ENCODE assay signal across 19 cellular contexts in genomic region chr17:4185656-4186055, GRCh38. TPM values are rescaled to one million over a fixed set of nuclear protein-coding genes. Genes with fewer than 3 reads are reported as not detected.
A peak's percentile ranks its signal among the peaks of the same experiment; 100 is the strongest.
DNase-seq lines count a peak whose midpoint lies in the region; ATAC-seq, FAIRE-seq and TF ChIP-seq lines count a peak whose summit lies in the region.
"Had no signal": no experiment of that assay in that cellular context is flagged by ENCODE, and none has a peak within 500 bp of the region (broad histone marks: within the 10 kb centered on the region; RNA-seq: fewer than 3 reads in every experiment).

No MANE protein-coding gene starts in this region.

- H3K27me3 ChIP-seq in endodermal cell (ENCODE audit: control insufficient read depth, insufficient read depth, low read length, poor library complexity, severe bottlenecking) (no peaks in the 10 kb centered on the region), neuronal stem cell (ENCODE audit: control insufficient read depth in 3 of 3, insufficient read depth in 3 of 3, low read depth in 1 of 3, low read length in 3 of 3) (no peaks in the 10 kb centered on the region)

- ATAC-seq in stimulated activated effector memory CD8-positive, alpha-beta T cell treated with anti-CD3 and anti-CD28 coated beads, Interleukin-12 subunit alpha, Interleukin-12 subunit beta, amount 100 ng/mL, for 72 hours, result no peak
- ATAC-seq in HG03571 (IDR thresholded peaks at IDR 0.05; ENCODE audit: unreplicated experiment), result no peak
- ATAC-seq: HepG2 had no signal

- H3K4ac ChIP-seq in neuronal stem cell (ENCODE audit: low read length), result no peak overlapping the region

- H3K27ac ChIP-seq in endodermal cell (ENCODE audit: low read depth, low read length) (no peak overlapping the region), neuronal stem cell (replicated peaks; ENCODE audit: low read length) (no peak overlapping the region)
- H3K27ac ChIP-seq: C4-2B had no signal

- H2BK5ac ChIP-seq in neuronal stem cell (ENCODE audit: low read length), result no peak overlapping the region

- H3K14ac ChIP-seq in neuronal stem cell (ENCODE audit: low read length), result no peak overlapping the region

- H3K4me3 Mint-ChIP-seq in endodermal cell (no peak overlapping the region), osteocyte (ENCODE audit: unreplicated experiment) (no peak overlapping the region)
- no peak overlapping the region for H3K4me3 Mint-ChIP-seq in stimulated activated effector memory CD8-positive, alpha-beta T cell treated with anti-CD3 and anti-CD28 coated beads, Interleukin-12 subunit alpha, Interleukin-12 subunit beta, amount 100 ng/mL, for 72 hours
- H3K4me3 Mint-ChIP-seq: CD4-positive, alpha-beta T cell; IgD-negative memory B cell had no signal

- no peak overlapping the region for H2AFZ ChIP-seq in neuronal stem cell (ENCODE audit: low read length)

- H3K9me3 Mint-ChIP-seq in endodermal cell, result no peaks in the 10 kb centered on the region
- no peaks in the 10 kb centered on the region for H3K9me3 Mint-ChIP-seq in stimulated activated effector memory CD8-positive, alpha-beta T cell treated with anti-CD3 and anti-CD28 coated beads, Interleukin-12 subunit alpha, Interleukin-12 subunit beta, amount 100 ng/mL, for 72 hours
- no peaks in the 10 kb centered on the region for H3K9me3 Mint-ChIP-seq in osteocyte (ENCODE audit: unreplicated experiment)
- H3K9me3 Mint-ChIP-seq: CD4-positive, alpha-beta T cell; IgD-negative memory B cell had no signal

- H3K4me2 ChIP-seq in neuronal stem cell (ENCODE audit: insufficient read depth, low read length, poor library complexity, severe bottlenecking), result no peak overlapping the region

- FAIRE-seq in frontal cortex (lab: Jason Lieb, UNC), result no peak
- FAIRE-seq: A204.1, D721Med, G401.6, GM12891, GM19239, HepG2 had no signal

- H2BK12ac ChIP-seq in neuronal stem cell (ENCODE audit: low read length), result no peak overlapping the region

- H3K4me3 ChIP-seq in endodermal cell (ENCODE audit: low read length) (no peak overlapping the region), neuronal stem cell (ENCODE audit: low read length in 2 of 2) (no peak overlapping the region)
- H3K4me3 ChIP-seq: HAP-1 had no signal

- H3K9me3 ChIP-seq in endodermal cell (ENCODE audit: control insufficient read depth, low read length) (no peaks in the 10 kb centered on the region), neuronal stem cell (replicated peaks in 1 of 2; ENCODE audit: control insufficient read depth in 2 of 2, insufficient read depth in 1 of 2, low read depth in 1 of 2, low read length in 2 of 2) (no peaks in the 10 kb centered on the region)
- H3K9me3 ChIP-seq: Caco-2, HAP-1 had no signal

- H3K27me3 Mint-ChIP-seq in endodermal cell (ENCODE audit: insufficient read depth) (no peaks in the 10 kb centered on the region), osteocyte (ENCODE audit: unreplicated experiment) (no peaks in the 10 kb centered on the region)
- H3K27me3 Mint-ChIP-seq: CD4-positive, alpha-beta T cell; IgD-negative memory B cell had no signal

- no peak overlapping the region for H3K18ac ChIP-seq in neuronal stem cell (ENCODE audit: low read length)

- peaks cover 2% of the 10 kb centered on the region for H3K79me1 ChIP-seq in neuronal stem cell (ENCODE audit: low read depth, low read length)

- no peak overlapping the region for H4K8ac ChIP-seq in neuronal stem cell (ENCODE audit: low read depth, low read length)

- no peak overlapping the region for H2BK120ac ChIP-seq in neuronal stem cell (ENCODE audit: low read depth, low read length)

- H2AK5ac ChIP-seq in neuronal stem cell (ENCODE audit: low read depth, low read length), result no peak overlapping the region

- 98 to 99% methylated on average over 10 to 14 of the region's 15 CpGs for WGBS in endodermal cell (ENCODE audit: insufficient coverage in 1 of 2, insufficient read length in 1 of 2), 2 experiments
- WGBS in neuronal stem cell (ENCODE audit: extremely low coverage in 2 of 2, insufficient read length in 2 of 2, insufficient replicate concordance in 1 of 2), 2 donors, result no CpG with 5 or more reads among the region's 15 CpGs

- H3K4me1 ChIP-seq in endodermal cell (ENCODE audit: control insufficient read depth, insufficient read depth, low read length), result no peaks in the 10 kb centered on the region
- no peaks in the 10 kb centered on the region for H3K4me1 ChIP-seq in neuronal stem cell (ENCODE audit: control insufficient read depth in 2 of 2, insufficient read depth in 1 of 2, low read depth in 1 of 2, low read length in 2 of 2)
- H3K4me1 ChIP-seq: Caco-2, HAP-1 had no signal

- DNase-seq in endodermal cell (no peak), neuronal stem cell (ENCODE audit: low spot score) (no peak), frontal cortex (ENCODE audit: low spot score in 2 of 2) (no peak), T-helper 9 cell (no peak), osteocyte (ENCODE audit: extremely low spot score, unreplicated experiment) (no peak)
- no peak for DNase-seq in stimulated activated effector memory CD8-positive, alpha-beta T cell treated with anti-CD3 and anti-CD28 coated beads, Interleukin-12 subunit alpha, Interleukin-12 subunit beta, amount 100 ng/mL, for 72 hours (ENCODE audit: low spot score in 2 of 2)
- DNase-seq: AML-193; Caco-2; CD4-positive, alpha-beta T cell had no signal

- no peak overlapping the region for H3K9ac ChIP-seq in endodermal cell (ENCODE audit: extremely low read depth, low read length, poor library complexity, severe bottlenecking)
- H3K9ac ChIP-seq in neuronal stem cell (ENCODE audit: low read depth, low read length, poor library complexity), result no peak overlapping the region

- peak overlapping the region; percentile 46 for H3K23ac ChIP-seq in neuronal stem cell (ENCODE audit: low read depth, low read length, poor library complexity)

- H3K4me1 Mint-ChIP-seq in endodermal cell (peaks cover 13% of the 10 kb centered on the region), osteocyte (ENCODE audit: unreplicated experiment) (peaks cover 7% of the 10 kb centered on the region)
- peaks cover 7% of the 10 kb centered on the region for H3K4me1 Mint-ChIP-seq in stimulated activated effector memory CD8-positive, alpha-beta T cell treated with anti-CD3 and anti-CD28 coated beads, Interleukin-12 subunit alpha, Interleukin-12 subunit beta, amount 100 ng/mL, for 72 hours
- H3K4me1 Mint-ChIP-seq: IgD-negative memory B cell had no signal

- H2BK15ac ChIP-seq in neuronal stem cell (ENCODE audit: low read length), result no peak overlapping the region

- H3K36me3 Mint-ChIP-seq in endodermal cell (ENCODE audit: low read depth) (peaks cover 82% of the 10 kb centered on the region), osteocyte (ENCODE audit: unreplicated experiment) (peaks cover 51% of the 10 kb centered on the region)
- H3K36me3 Mint-ChIP-seq in stimulated activated effector memory CD8-positive, alpha-beta T cell treated with anti-CD3 and anti-CD28 coated beads, Interleukin-12 subunit alpha, Interleukin-12 subunit beta, amount 100 ng/mL, for 72 hours, result peaks cover 97% of the 10 kb centered on the region

- H4K91ac ChIP-seq in neuronal stem cell (ENCODE audit: low read depth, low read length, poor library complexity), result no peak overlapping the region

- peaks cover 92% of the 10 kb centered on the region for H3K36me3 ChIP-seq in endodermal cell (ENCODE audit: control insufficient read depth, insufficient read depth, low read length)
- peaks cover 52 to 98% of the 10 kb centered on the region in 2 donors for H3K36me3 ChIP-seq in neuronal stem cell (replicated peaks in 1 of 2; ENCODE audit: control insufficient read depth in 2 of 2, insufficient read depth in 2 of 2, low read length in 2 of 2)

- H3K27ac Mint-ChIP-seq in endodermal cell (peak overlapping the region; percentile 97), osteocyte (ENCODE audit: unreplicated experiment) (no peak overlapping the region)
- H3K27ac Mint-ChIP-seq in stimulated activated effector memory CD8-positive, alpha-beta T cell treated with anti-CD3 and anti-CD28 coated beads, Interleukin-12 subunit alpha, Interleukin-12 subunit beta, amount 100 ng/mL, for 72 hours, result peak overlapping the region; percentile 47
- H3K27ac Mint-ChIP-seq: CD4-positive, alpha-beta T cell; IgD-negative memory B cell had no signal

- TF ChIP-seq CTCF in endodermal cell (conservative IDR thresholded peaks at IDR 0.05) (no peak), osteocyte (IDR thresholded peaks at IDR 0.05) (no peak)

RNA-seq across cellular contexts. Expression of gene CYB5D2, which starts 42.7 kb away (rescaled TPM):
- total RNA-seq in endodermal cell (1 to 10 TPM; 6.7 to 6.8 TPM), frontal cortex (24.9 TPM), osteocyte (22.3 and 26.2 TPM in 2 replicates)
- polyA plus RNA-seq in endodermal cell (2013, experiment 1 of 2), result 18.3 TPM
- polyA plus RNA-seq in endodermal cell (2013, experiment 2 of 2), result 15.6 TPM
- polyA plus RNA-seq in neuronal stem cell (2013, experiment 1 of 2), result 9.0 TPM
- 8.8 TPM for polyA plus RNA-seq in neuronal stem cell (2013, experiment 2 of 2)

RNA-seq across cellular contexts. Expression of gene ZZEF1, which starts 42.8 kb away (rescaled TPM):
- total RNA-seq in endodermal cell (10 to 100 TPM; 21.5 to 29.4 TPM), frontal cortex (41.2 TPM), osteocyte (47.1 and 52.0 TPM in 2 replicates)
- 15.0 TPM for polyA plus RNA-seq in endodermal cell (2013, experiment 1 of 2)
- 14.1 TPM for polyA plus RNA-seq in endodermal cell (2013, experiment 2 of 2)
- polyA plus RNA-seq in neuronal stem cell (2013, experiment 1 of 2), result 4.7 TPM
- 4.5 TPM for polyA plus RNA-seq in neuronal stem cell (2013, experiment 2 of 2)
